Comparison of ENCODE assay signal across 1 cellular context in genomic region chr5:137497396-137498290, GRCh38.
TF ChIP-seq lines count a peak whose summit lies in the region.

No MANE protein-coding gene starts in this region.

TF ChIP-seq in H1, 55 proteins besides CTCF, POLR2A, EP300 and RAD21 (continued from another document):
- TF ChIP-seq ATF2 (IDR thresholded peaks at IDR 0.05; ENCODE audit: low read length) (no peak), ZNF274 (IDR thresholded peaks at IDR 0.05; ENCODE audit: borderline replicate concordance, extremely low read depth, low read length) (no peak), POLR2AphosphoS5 (IDR thresholded peaks at IDR 0.05; ENCODE audit: low read depth, low read length) (no peak), KDM4A (IDR thresholded peaks at IDR 0.05; ENCODE audit: low read depth, low read length, severe bottlenecking) (no peak), YY1 (IDR thresholded peaks at IDR 0.05; ENCODE audit: low read depth, low read length) (no peak)
